Comparison of ENCODE assay signal across 11 cellular contexts in the genomic region with DNA sequence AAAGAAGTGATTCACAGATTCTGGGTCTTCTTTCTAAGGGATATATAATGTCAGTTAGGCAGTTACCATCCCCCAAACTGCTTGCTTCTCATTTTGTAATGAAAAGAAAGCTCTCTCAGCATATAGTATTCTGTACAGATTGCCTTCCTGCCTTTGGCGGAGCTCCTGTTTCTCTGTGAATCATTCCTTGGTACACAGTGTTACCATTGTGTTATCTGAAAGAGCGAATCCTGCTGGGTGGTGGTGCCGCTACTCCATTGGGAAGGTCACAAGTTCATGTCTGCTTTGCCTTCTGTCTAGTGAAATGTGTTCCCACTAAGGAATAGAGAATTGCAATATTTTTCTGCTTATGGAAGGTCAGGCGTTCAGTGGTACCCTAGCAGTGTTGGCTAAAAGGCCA.
DNase-seq lines count a peak whose midpoint lies in the region; ATAC-seq and TF ChIP-seq lines count a peak whose summit lies in the region.
"Had no signal": no experiment of that assay in that cellular context is flagged by ENCODE, and none has a peak within 500 bp of the region (broad histone marks: within the 10 kb centered on the region; RNA-seq: fewer than 3 reads in every experiment).

No MANE protein-coding gene starts in this region.

- TF ChIP-seq CTCF in brain microvascular endothelial cell (IDR thresholded peaks at IDR 0.05; ENCODE audit: low read depth, low read length, missing control alignments) = no peak
- no peak for TF ChIP-seq CTCF in retinal pigment epithelial cell (conservative IDR thresholded peaks at IDR 0.05; ENCODE audit: low read depth, low read length)

- no peak for ATAC-seq in GM19328 (IDR thresholded peaks at IDR 0.05; ENCODE audit: unreplicated experiment)
- ATAC-seq: activated CD4-positive, CD25-positive, alpha-beta regulatory T cell treated with anti-CD3 and anti-CD28 coated beads, Interleukin-2, amount 50 U/mL, for 24 hours; T-cell had no signal

- H3K27me3 ChIP-seq in brain microvascular endothelial cell (replicated peaks) = no peaks in the 10 kb centered on the region

- in situ Hi-C loops in brain microvascular endothelial cell (cut with HindIII; ENCODE audit: low pct_ligation_motif_present, low sequenced_read_pairs) = no loop called here

- peak overlapping the region; percentile 59 for H3K27ac ChIP-seq in brain microvascular endothelial cell

- no peaks in the 10 kb centered on the region for H3K36me3 ChIP-seq in brain microvascular endothelial cell (replicated peaks)

- H3K4me3 ChIP-seq in brain microvascular endothelial cell (ENCODE audit: low read depth, low read length) (no peak overlapping the region), retinal pigment epithelial cell (ENCODE audit: low read length) (no peak overlapping the region)
- H3K4me3 ChIP-seq: smooth muscle cell had no signal

- DNase-seq in LHCN-M2 (ENCODE audit: low read depth) = peak; percentile 79
- DNase-seq in brain microvascular endothelial cell = peak; percentile 64
- DNase-seq in inferior parietal cortex (ENCODE audit: extremely low spot score) = peak; percentile 90
- peak; percentile 77 for DNase-seq in retinal pigment epithelial cell (ENCODE audit: low read depth)
- DNase-seq in stimulated activated CD8-positive, alpha-beta memory T cell treated with anti-CD3 and anti-CD28 coated beads, Interleukin-4, amount 100 ng/mL, for 48 hours = no peak
- DNase-seq in activated CD4-positive, alpha-beta T cell treated with anti-CD3 and anti-CD28 coated beads, Interleukin-2, amount 50 U/mL, for 48 hours = no peak
- DNase-seq in NK-92 (lab: John Stamatoyannopoulos, UW; ENCODE audit: unreplicated experiment) = no peak
- DNase-seq: T-cell had no signal

Comparison
In these comparisons a context has a peak if more than half of its experiments do, and no peak if none do; other contexts are left out.
1. DNase-seq: peak in LHCN-M2 (single experiment), brain microvascular endothelial cell (single experiment), inferior parietal cortex (single experiment) and retinal pigment epithelial cell (single experiment); none in stimulated activated CD8-positive, alpha-beta memory T cell treated with anti-CD3 and anti-CD28 coated beads, Interleukin-4, amount 100 ng/mL, for 48 hours (single experiment), activated CD4-positive, alpha-beta T cell treated with anti-CD3 and anti-CD28 coated beads, Interleukin-2, amount 50 U/mL, for 48 hours (0 of 2) and NK-92 (single experiment).